ENCODE assay signal across 8 cellular contexts in genomic region chr5:41695920-41696582, GRCh38.
DNase-seq lines count a peak whose midpoint lies in the region; ATAC-seq and TF ChIP-seq lines count a peak whose summit lies in the region.

No MANE protein-coding gene starts in this region.

- peak; percentile 0 for DNase-seq in NCI-H82 (lab: John Stamatoyannopoulos, UW)
- no peak for DNase-seq in NCI-H82 treated with DMSO at 0.1 percent for 48 hours (lab: John Stamatoyannopoulos, UW; ENCODE audit: unreplicated experiment)
- peak; percentile 8 for DNase-seq in SW480 (ENCODE audit: low spot score)
- DNase-seq in progenitor cell of endocrine pancreas (ENCODE audit: low spot score, unreplicated experiment) = no peak
- no peak for DNase-seq in putamen (ENCODE audit: low spot score)
- no peak for DNase-seq in coronary artery (ENCODE audit: low spot score)
- DNase-seq in dedifferentiated amniotic fluid mesenchymal stem cell (ENCODE audit: extremely low spot score) = no peak

- H3K4me3 ChIP-seq in coronary artery = no peak overlapping the region

- H3K27ac Mint-ChIP-seq in progenitor cell of endocrine pancreas = no peak overlapping the region

- peak; percentile 85 for ATAC-seq in HG02870 (IDR thresholded peaks at IDR 0.05; ENCODE audit: unreplicated experiment)

- H3K4me3 Mint-ChIP-seq in progenitor cell of endocrine pancreas (ENCODE audit: low read depth) = no peak overlapping the region

- no peaks in the 10 kb centered on the region for H3K4me1 Mint-ChIP-seq in progenitor cell of endocrine pancreas (ENCODE audit: low read depth)

- no peaks in the 10 kb centered on the region for H3K36me3 Mint-ChIP-seq in progenitor cell of endocrine pancreas (ENCODE audit: insufficient read depth)

- no peak overlapping the region for H3K27ac ChIP-seq in coronary artery

- TF ChIP-seq CTCF in progenitor cell of endocrine pancreas (IDR thresholded peaks at IDR 0.05; ENCODE audit: unreplicated experiment) (peak; percentile 9), coronary artery (IDR thresholded peaks at IDR 0.05) (no peak)

- H3K9me3 Mint-ChIP-seq in progenitor cell of endocrine pancreas (ENCODE audit: low read depth) = peaks cover 6% of the 10 kb centered on the region

- no peaks in the 10 kb centered on the region for H3K27me3 Mint-ChIP-seq in progenitor cell of endocrine pancreas

Comparison
In these comparisons a context has a peak if more than half of its experiments do, and no peak if none do; other contexts are left out.
1. DNase-seq: peak in NCI-H82 (single experiment) and SW480 (single experiment); none in NCI-H82 treated with DMSO at 0.1 percent for 48 hours (single experiment), progenitor cell of endocrine pancreas (single experiment), putamen (single experiment), coronary artery (single experiment) and dedifferentiated amniotic fluid mesenchymal stem cell (single experiment).